Comparison of ENCODE assay signal across 12 cellular contexts in the genomic region with DNA sequence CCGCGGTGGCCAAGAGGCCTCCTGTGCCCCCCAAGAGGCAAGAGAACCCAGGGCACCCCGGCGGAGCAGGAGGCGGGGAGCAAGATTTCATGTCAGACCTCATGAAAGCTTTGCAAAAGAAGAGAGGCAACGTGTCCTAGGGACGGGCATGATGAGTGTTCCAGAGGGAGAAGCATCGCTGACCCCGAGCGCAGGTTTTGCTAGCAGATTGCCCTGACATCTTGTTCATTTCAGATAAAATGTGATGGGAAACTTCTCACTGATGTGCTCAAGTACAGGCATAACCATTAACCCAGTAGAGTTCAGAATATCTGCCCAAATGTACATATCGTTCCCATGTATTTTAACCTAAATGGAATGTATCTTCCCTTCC.
A peak's percentile ranks its signal among the peaks of the same experiment; 100 is the strongest.
DNase-seq lines count a peak whose midpoint lies in the region; ATAC-seq and TF ChIP-seq lines count a peak whose summit lies in the region.
"Had no signal": no experiment of that assay in that cellular context is flagged by ENCODE, and none has a peak within 500 bp of the region (broad histone marks: within the 10 kb centered on the region; RNA-seq: fewer than 3 reads in every experiment).

No MANE protein-coding gene starts in this region.

- peak overlapping the region; percentile 18 for H3K4me2 ChIP-seq in mesendoderm (ENCODE audit: low read length)

- no peak overlapping the region for H3K27ac ChIP-seq in left ventricle myocardium inferior (replicated peaks)
- no peak overlapping the region for H3K27ac ChIP-seq in dorsolateral prefrontal cortex
- H3K27ac ChIP-seq in mesendoderm (ENCODE audit: low read depth, low read length): no peak overlapping the region
- H3K27ac ChIP-seq in vagina: no peak overlapping the region
- H3K27ac ChIP-seq: VCaP had no signal

- H3K9ac ChIP-seq in mesendoderm (ENCODE audit: low read length): peak overlapping the region; percentile 68

- no peak for TF ChIP-seq POLR2A in vagina (IDR thresholded peaks at IDR 0.05)

- H3K36me3 ChIP-seq in left ventricle myocardium inferior: no peaks in the 10 kb centered on the region
- H3K36me3 ChIP-seq in mesendoderm (ENCODE audit: control insufficient read depth, insufficient read depth, low read length): no peaks in the 10 kb centered on the region
- H3K36me3 ChIP-seq in vagina: no peaks in the 10 kb centered on the region

- ATAC-seq in Right ventricle myocardium superior (ENCODE audit: poor library complexity): no peak
- ATAC-seq in GM19455 (IDR thresholded peaks at IDR 0.05; ENCODE audit: unreplicated experiment): no peak
- no peak for ATAC-seq in HG02759 (IDR thresholded peaks at IDR 0.05; ENCODE audit: unreplicated experiment)
- ATAC-seq in HG03025 (IDR thresholded peaks at IDR 0.05; ENCODE audit: low FRiP score, unreplicated experiment): no peak

- peaks cover 69% of the 10 kb centered on the region for H3K27me3 ChIP-seq in left ventricle myocardium inferior (ENCODE audit: low read depth)
- H3K27me3 ChIP-seq in dorsolateral prefrontal cortex: peaks cover 0 to 59% (median 27%) of the 10 kb centered on the region in 45 donors
- H3K27me3 ChIP-seq in mesendoderm (ENCODE audit: insufficient read depth, low read length, poor library complexity): no peaks in the 10 kb centered on the region
- H3K27me3 ChIP-seq in vagina: no peaks in the 10 kb centered on the region

- intact Hi-C loops in left ventricle myocardium inferior (cut with micrococcal nuclease) (no loop called here), Right ventricle myocardium superior (cut with DNase I) (no loop called here), dorsolateral prefrontal cortex (cut with DNase I) (no loop called here), vagina (cut with DNase I) (no loop called here)

- H2BK5ac ChIP-seq in mesendoderm (ENCODE audit: low read length): no peak overlapping the region

- H4K5ac ChIP-seq in mesendoderm (ENCODE audit: low read length): no peak overlapping the region

- H2AK5ac ChIP-seq in mesendoderm (ENCODE audit: low read length): no peak overlapping the region

- no peak overlapping the region for H3K4ac ChIP-seq in mesendoderm (ENCODE audit: low read depth, low read length)

- H3K4me3 ChIP-seq in left ventricle myocardium inferior (peak overlapping the region; percentile 58), dorsolateral prefrontal cortex (peak overlapping the region in 42 of 59 donors; percentile 21 to 64 (median 43)), mesendoderm (ENCODE audit: low read length) (peak overlapping the region; percentile 11), vagina (peak overlapping the region; percentile 46 to 55)

- H3K9me3 ChIP-seq in left ventricle myocardium inferior (replicated peaks) (peaks cover 18% of the 10 kb centered on the region), vagina (no peaks in the 10 kb centered on the region)

- DNase-seq in left ventricle myocardium inferior (no peak), Right ventricle myocardium superior (no peak), dorsolateral prefrontal cortex (no peak), mesendoderm (peak; percentile 37), vagina (ENCODE audit: extremely low spot score in 2 of 2) (no peak)
- DNase-seq: C1 segment of cervical spinal cord, NCI-H187, small intestine had no signal

- H3K56ac ChIP-seq in mesendoderm (ENCODE audit: low read length): peak overlapping the region; percentile 71

- H3K23ac ChIP-seq in mesendoderm (ENCODE audit: low read length): no peak overlapping the region

- no peaks in the 10 kb centered on the region for H3K4me1 ChIP-seq in left ventricle myocardium inferior
- H3K4me1 ChIP-seq in mesendoderm (ENCODE audit: control insufficient read depth, low read depth, low read length): no peaks in the 10 kb centered on the region
- no peaks in the 10 kb centered on the region for H3K4me1 ChIP-seq in vagina

- H4K8ac ChIP-seq in mesendoderm (ENCODE audit: low read depth, low read length): peak overlapping the region; percentile 42

- no peaks in the 10 kb centered on the region for H3K79me1 ChIP-seq in mesendoderm (ENCODE audit: low read length)

- H3K18ac ChIP-seq in mesendoderm (ENCODE audit: low read length): peak overlapping the region; percentile 71

- WGBS in mesendoderm (ENCODE audit: extremely low coverage, insufficient coverage, low lambda C conversion rate): no CpG with 5 or more reads among the region's 11 CpGs

- no peak overlapping the region for H2BK120ac ChIP-seq in mesendoderm (ENCODE audit: low read depth, low read length)

- H2BK15ac ChIP-seq in mesendoderm (replicated peaks; ENCODE audit: low read depth): no peak overlapping the region

- TF ChIP-seq CTCF in left ventricle myocardium inferior (IDR thresholded peaks at IDR 0.05; ENCODE audit: borderline replicate concordance): no peak
- TF ChIP-seq CTCF in dorsolateral prefrontal cortex (IDR thresholded peaks at IDR 0.05 in 54 of 56, conservative IDR thresholded peaks at IDR 0.05 in 2 of 56; ENCODE audit: low read depth in 1 of 56, partially characterized antibody in 56 of 56): no peak
- no peak for TF ChIP-seq CTCF in vagina (IDR thresholded peaks at IDR 0.05)

- no peaks in the 10 kb centered on the region for H3K79me2 ChIP-seq in mesendoderm (ENCODE audit: control insufficient read depth, insufficient read depth, low read length)
